13 cellular contexts compared by ENCODE assay signal in genomic region chr2:86305195-86305975, GRCh38. TPM values are rescaled to one million over a fixed set of nuclear protein-coding genes. Genes with fewer than 3 reads are reported as not detected.
"Had no signal": no experiment of that assay in that cellular context is flagged by ENCODE, and none has a peak within 500 bp of the region (broad histone marks: within the 10 kb centered on the region; RNA-seq: fewer than 3 reads in every experiment).

No MANE protein-coding gene starts in this region.

- H3K9me3 Mint-ChIP-seq: activated CD4-positive, alpha-beta memory T cell treated with anti-CD3 and anti-CD28 coated beads, Interleukin-2, amount 10 ng/mL, durations not matched to agents 7 days and 5 days; activated T-helper 1 cell treated with anti-CD3 and anti-CD28 coated beads, Interleukin-12 subunit alpha, Interleukin-12 subunit beta, Interleukin-2, Interleukin-4 antibody, amounts not matched to agents 30 ng/mL and 10 ng/mL and 1 ng/mL, durations not matched to agents 14 hours and 24 hours and 36 hours; naive B cell; stimulated activated effector memory CD8-positive, alpha-beta T cell treated with anti-CD3 and anti-CD28 coated beads, Interleukin-12 subunit alpha, Interleukin-12 subunit beta, amount 100 ng/mL, for 72 hours had no signal

- ATAC-seq: activated CD4-positive, alpha-beta T cell treated with anti-CD3 and anti-CD28 coated beads for 36 hours; stimulated activated effector memory CD8-positive, alpha-beta T cell treated with anti-CD3 and anti-CD28 coated beads, Interleukin-12 subunit alpha, Interleukin-12 subunit beta, amount 100 ng/mL, for 72 hours had no signal

- H3K4me3 Mint-ChIP-seq: activated CD4-positive, alpha-beta memory T cell treated with anti-CD3 and anti-CD28 coated beads, Interleukin-2, amount 10 ng/mL, durations not matched to agents 7 days and 5 days; activated CD4-positive, alpha-beta T cell treated with anti-CD3 and anti-CD28 coated beads for 36 hours; activated T-helper 1 cell treated with anti-CD3 and anti-CD28 coated beads, Interleukin-12 subunit alpha, Interleukin-12 subunit beta, Interleukin-2, Interleukin-4 antibody, amounts not matched to agents 30 ng/mL and 10 ng/mL and 1 ng/mL, durations not matched to agents 14 hours and 24 hours and 36 hours; naive B cell; stimulated activated effector memory CD8-positive, alpha-beta T cell treated with anti-CD3 and anti-CD28 coated beads, Interleukin-12 subunit alpha, Interleukin-12 subunit beta, amount 100 ng/mL, for 72 hours had no signal

- H3K36me3 Mint-ChIP-seq: naive B cell; stimulated activated effector memory CD8-positive, alpha-beta T cell treated with anti-CD3 and anti-CD28 coated beads, Interleukin-12 subunit alpha, Interleukin-12 subunit beta, amount 100 ng/mL, for 72 hours had no signal

- DNase-seq: activated CD4-positive, alpha-beta memory T cell treated with anti-CD3 and anti-CD28 coated beads, Interleukin-2, amount 10 ng/mL, durations not matched to agents 7 days and 5 days; activated CD4-positive, alpha-beta T cell treated with anti-CD3 and anti-CD28 coated beads for 36 hours; activated CD8-positive, alpha-beta memory T cell treated with anti-CD3 and anti-CD28 coated beads, Interleukin-2, amount 50 U/mL, for 4 hours; activated naive CD4-positive, alpha-beta T cell; central memory CD4-positive, alpha-beta T cell; effector CD4-positive, alpha-beta T cell; kidney; midbrain; naive B cell; T-helper 1 cell; transverse colon had no signal

- H3K4me1 Mint-ChIP-seq: activated CD4-positive, alpha-beta memory T cell treated with anti-CD3 and anti-CD28 coated beads, Interleukin-2, amount 10 ng/mL, durations not matched to agents 7 days and 5 days; activated CD4-positive, alpha-beta T cell treated with anti-CD3 and anti-CD28 coated beads for 36 hours; naive B cell; stimulated activated effector memory CD8-positive, alpha-beta T cell treated with anti-CD3 and anti-CD28 coated beads, Interleukin-12 subunit alpha, Interleukin-12 subunit beta, amount 100 ng/mL, for 72 hours had no signal

- H3K27ac Mint-ChIP-seq: activated CD4-positive, alpha-beta memory T cell treated with anti-CD3 and anti-CD28 coated beads, Interleukin-2, amount 10 ng/mL, durations not matched to agents 7 days and 5 days; activated CD4-positive, alpha-beta T cell treated with anti-CD3 and anti-CD28 coated beads for 36 hours; activated T-helper 1 cell treated with anti-CD3 and anti-CD28 coated beads, Interleukin-12 subunit alpha, Interleukin-12 subunit beta, Interleukin-2, Interleukin-4 antibody, amounts not matched to agents 30 ng/mL and 10 ng/mL and 1 ng/mL, durations not matched to agents 14 hours and 24 hours and 36 hours; stimulated activated effector memory CD8-positive, alpha-beta T cell treated with anti-CD3 and anti-CD28 coated beads, Interleukin-12 subunit alpha, Interleukin-12 subunit beta, amount 100 ng/mL, for 72 hours had no signal

RNA-seq across cellular contexts. Expression of gene REEP1, which starts 32.0 kb away (rescaled TPM):
- total RNA-seq: activated CD4-positive, alpha-beta memory T cell treated with anti-CD3 and anti-CD28 coated beads, Interleukin-2, amount 10 ng/mL, durations not matched to agents 7 days and 5 days had no signal
